In the genomic region with DNA sequence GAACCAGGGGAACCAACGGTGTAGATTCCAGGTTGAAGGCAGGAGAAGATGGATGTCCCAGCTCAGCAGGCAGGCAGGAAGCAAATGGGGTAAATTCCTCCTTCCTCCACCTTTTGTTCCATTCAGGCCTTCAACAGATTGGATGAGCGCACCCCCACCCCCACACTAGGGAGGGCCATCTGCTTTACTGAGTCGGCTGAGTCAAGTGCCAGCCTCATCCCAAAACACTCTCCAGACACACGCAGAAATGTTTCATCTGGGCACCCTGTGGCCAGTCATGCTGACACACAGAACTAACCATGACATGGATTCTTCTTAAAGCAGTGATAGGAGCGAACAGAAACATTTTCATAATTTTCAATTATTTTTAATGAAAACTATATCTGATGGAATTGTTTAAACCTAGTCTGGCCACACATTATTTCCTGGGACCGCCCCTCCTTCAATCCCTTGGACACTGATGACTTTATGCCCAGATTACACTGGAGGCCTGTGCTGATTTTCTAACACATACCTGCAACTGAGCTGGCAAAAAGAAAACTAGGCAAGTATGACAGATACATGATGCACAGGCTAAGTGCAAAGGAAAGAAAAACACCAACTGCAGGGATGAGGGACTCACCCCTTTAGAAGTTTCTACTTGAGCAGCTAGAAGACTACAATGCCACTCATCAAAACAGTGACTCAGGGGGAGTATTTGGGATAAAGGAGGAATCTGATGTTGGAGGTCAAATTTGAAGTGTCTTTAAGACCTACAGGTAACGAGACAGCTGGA, we compare ENCODE assay signal across 17 cellular contexts.
A peak's percentile ranks its signal among the peaks of the same experiment; 100 is the strongest.
DNase-seq lines count a peak whose midpoint lies in the region; ATAC-seq and TF ChIP-seq lines count a peak whose summit lies in the region.
"Had no signal": no experiment of that assay in that cellular context is flagged by ENCODE, and none has a peak within 500 bp of the region (broad histone marks: within the 10 kb centered on the region; RNA-seq: fewer than 3 reads in every experiment).

No MANE protein-coding gene starts in this region.

- H3K4me3 ChIP-seq in GM23338: no peak overlapping the region
- H3K4me3 ChIP-seq in fibroblast of lung (replicated peaks in 1 of 4; ENCODE audit: control extremely low read depth in 1 of 4, insufficient read depth in 1 of 4, low read depth in 3 of 4, low read length in 4 of 4): no peak overlapping the region
- H3K4me3 ChIP-seq in smooth muscle cell: no peak overlapping the region
- no peak overlapping the region for H3K4me3 ChIP-seq in esophagus squamous epithelium
- H3K4me3 ChIP-seq: breast epithelium had no signal

- H3K27ac Mint-ChIP-seq in GM23338: 0 out of 2 replicates have a peak overlapping the region, but pooled peaks have one; percentile 21
- H3K27ac Mint-ChIP-seq in activated naive CD4-positive, alpha-beta T cell treated with anti-CD3 and anti-CD28 coated beads, Interleukin-2, amount 50 U/mL, for 72 hours: peak overlapping the region in 1 of 2 donors; percentile 47
- H3K27ac Mint-ChIP-seq: activated B cell treated with CpG ODN at 0.5 μM for 24 hours; activated naive CD4-positive, alpha-beta T cell treated with anti-CD3 and anti-CD28 coated beads for 36 hours; CD8-positive, alpha-beta memory T cell; stimulated activated memory B cell treated with anti-CD40 and anti-IgM and Interleukin-4, amounts not matched to agents 10 μg/mL and 1 μg/mL and 100 μg/mL, for 72 hours had no signal

- no peaks in the 10 kb centered on the region for H3K36me3 ChIP-seq in GM23338 (ENCODE audit: insufficient read depth)
- no peaks in the 10 kb centered on the region for H3K36me3 ChIP-seq in fibroblast of lung (ENCODE audit: control insufficient read depth, insufficient read depth, low read length)
- no peaks in the 10 kb centered on the region for H3K36me3 ChIP-seq in smooth muscle cell (ENCODE audit: low read depth)
- peaks cover 0 to 15% (median 0%) of the 10 kb centered on the region in 3 donors for H3K36me3 ChIP-seq in esophagus squamous epithelium
- H3K36me3 ChIP-seq: breast epithelium had no signal

- no peak overlapping the region for H3K4me3 Mint-ChIP-seq in GM23338
- H3K4me3 Mint-ChIP-seq: activated B cell treated with CpG ODN at 0.5 μM for 24 hours; activated naive CD4-positive, alpha-beta T cell treated with anti-CD3 and anti-CD28 coated beads for 36 hours; CD8-positive, alpha-beta memory T cell; naive thymus-derived CD8-positive, alpha-beta T cell; stimulated activated memory B cell treated with anti-CD40 and anti-IgM and Interleukin-4, amounts not matched to agents 10 μg/mL and 1 μg/mL and 100 μg/mL, for 72 hours had no signal

- H3K27ac ChIP-seq in GM23338 (ENCODE audit: low read depth) (no peak overlapping the region), fibroblast of lung (ENCODE audit: insufficient read depth, low read length) (peak overlapping the region; percentile 31), smooth muscle cell (ENCODE audit: low read depth) (peak overlapping the region; percentile 80), esophagus squamous epithelium (peak overlapping the region in 2 of 4 donors; percentile 39 to 61)
- H3K27ac ChIP-seq: breast epithelium, HL-60 had no signal

- H2AFZ ChIP-seq in GM23338 (no peak overlapping the region; the same call in 1 of the 2 replicates), fibroblast of lung (ENCODE audit: low read length) (no peak overlapping the region), smooth muscle cell (ENCODE audit: low read depth) (no peak overlapping the region)

- no peaks in the 10 kb centered on the region for H4K20me1 ChIP-seq in GM23338 (replicated peaks; ENCODE audit: insufficient read depth)
- H4K20me1 ChIP-seq in fibroblast of lung (ENCODE audit: control insufficient read depth, extremely low read depth, insufficient read depth, low read length): no peaks in the 10 kb centered on the region
- H4K20me1 ChIP-seq in smooth muscle cell (ENCODE audit: low read depth): no peaks in the 10 kb centered on the region

- peaks cover 7% of the 10 kb centered on the region; the same call in 1 of the 2 replicates for H3K4me1 ChIP-seq in GM23338 (ENCODE audit: insufficient read depth)
- peaks cover 12% of the 10 kb centered on the region for H3K4me1 ChIP-seq in fibroblast of lung (ENCODE audit: control insufficient read depth, extremely low read depth, insufficient read depth, low read length)
- H3K4me1 ChIP-seq in smooth muscle cell (ENCODE audit: low read depth): peaks cover 12% of the 10 kb centered on the region
- H3K4me1 ChIP-seq in esophagus squamous epithelium: peaks cover 2 to 32% (median 5%) of the 10 kb centered on the region in 3 donors
- H3K4me1 ChIP-seq: breast epithelium had no signal

- ATAC-seq in GM23338: no peak
- ATAC-seq in activated naive CD4-positive, alpha-beta T cell treated with anti-CD3 and anti-CD28 coated beads, Interleukin-2, amount 50 U/mL, for 72 hours: no peak
- ATAC-seq: left lobe of liver; naive thymus-derived CD8-positive, alpha-beta T cell; stimulated activated memory B cell treated with anti-CD40 and anti-IgM and Interleukin-4, amounts not matched to agents 10 μg/mL and 1 μg/mL and 100 μg/mL, for 72 hours had no signal

- no peak for TF ChIP-seq POLR2A in esophagus squamous epithelium (IDR thresholded peaks at IDR 0.05)

- H3K27me3 ChIP-seq in GM23338 (ENCODE audit: insufficient read depth): no peaks in the 10 kb centered on the region
- no peaks in the 10 kb centered on the region for H3K27me3 ChIP-seq in fibroblast of lung (ENCODE audit: control insufficient read depth, insufficient read depth, low read length)
- H3K27me3 ChIP-seq in smooth muscle cell (ENCODE audit: low read depth): no peaks in the 10 kb centered on the region
- no peaks in the 10 kb centered on the region for H3K27me3 ChIP-seq in esophagus squamous epithelium
- H3K27me3 ChIP-seq: breast epithelium had no signal

- TF ChIP-seq CTCF in GM23338 (conservative IDR thresholded peaks at IDR 0.05; ENCODE audit: low read depth in 2 of 2) (no peak), fibroblast of lung (conservative IDR thresholded peaks at IDR 0.05 in 1 of 2, IDR thresholded peaks at IDR 0.05 in 1 of 2; ENCODE audit: low read depth in 1 of 2, low read length in 2 of 2) (no peak), smooth muscle cell (IDR thresholded peaks at IDR 0.05; ENCODE audit: borderline replicate concordance, insufficient read depth, poor library complexity, severe bottlenecking) (no peak), esophagus squamous epithelium (IDR thresholded peaks at IDR 0.05) (no peak)

- intact Hi-C loops in esophagus squamous epithelium (cut with DNase I): no loop called here

- H3K4me2 ChIP-seq in GM23338: no peak overlapping the region
- no peak overlapping the region for H3K4me2 ChIP-seq in fibroblast of lung (ENCODE audit: extremely low read depth, insufficient read depth, low read length)
- peak overlapping the region; percentile 71 for H3K4me2 ChIP-seq in smooth muscle cell

- H3K79me2 ChIP-seq in GM23338 (replicated peaks; ENCODE audit: insufficient read depth): no peaks in the 10 kb centered on the region
- H3K79me2 ChIP-seq in fibroblast of lung (ENCODE audit: control insufficient read depth, insufficient read depth, low read length): no peaks in the 10 kb centered on the region
- H3K79me2 ChIP-seq in smooth muscle cell (ENCODE audit: low read depth): no peaks in the 10 kb centered on the region

- H3K9me3 Mint-ChIP-seq in GM23338: no peaks in the 10 kb centered on the region; the same call in 2 of the 3 replicates
- no peaks in the 10 kb centered on the region for H3K9me3 Mint-ChIP-seq in activated naive CD4-positive, alpha-beta T cell treated with anti-CD3 and anti-CD28 coated beads, Interleukin-2, amount 50 U/mL, for 72 hours
- H3K9me3 Mint-ChIP-seq: activated naive CD4-positive, alpha-beta T cell treated with anti-CD3 and anti-CD28 coated beads for 36 hours; CD8-positive, alpha-beta memory T cell; naive thymus-derived CD8-positive, alpha-beta T cell had no signal

- 53% methylated on average over 7 of the region's 7 CpGs for WGBS in smooth muscle cell (ENCODE audit: low lambda C conversion rate)
- WGBS in esophagus squamous epithelium, 2 donors: 87 to 93% methylated on average over 7 of the region's 7 CpGs

- no peak overlapping the region for H3K9ac ChIP-seq in fibroblast of lung (ENCODE audit: insufficient read depth, low read length)
- no peak overlapping the region for H3K9ac ChIP-seq in smooth muscle cell (ENCODE audit: low read depth)

- H3F3A ChIP-seq in GM23338 (replicated peaks; ENCODE audit: low read depth): no peaks in the 10 kb centered on the region
- H3F3A ChIP-seq in smooth muscle cell (ENCODE audit: low read depth): peaks cover 17% of the 10 kb centered on the region

- DNase-seq in GM23338 (ENCODE audit: low spot score) (peak; percentile 21), NCI-H82 treated with DMSO at 0.1 percent for 48 hours (lab: John Stamatoyannopoulos, UW; ENCODE audit: unreplicated experiment) (peak; percentile 41), fibroblast of lung (ENCODE audit: low read depth in 2 of 2) (peak in 1 of 2 donors; percentile 49), smooth muscle cell (lab: John Stamatoyannopoulos, UW; ENCODE audit: unreplicated experiment) (no peak), esophagus squamous epithelium (lab: John Stamatoyannopoulos, UW) (no peak)
- DNase-seq in activated naive CD4-positive, alpha-beta T cell treated with anti-CD3 and anti-CD28 coated beads, Interleukin-2, amount 50 U/mL, for 72 hours (ENCODE audit: low spot score in 2 of 2): no peak
- DNase-seq in activated T-cell treated with anti-CD3 and anti-CD28 coated beads, Interleukin-2, amount 50 U/mL, for 1 hour: no peak
- DNase-seq: activated B cell treated with CpG ODN at 0.5 μM for 24 hours; activated naive CD4-positive, alpha-beta T cell treated with anti-CD3 and anti-CD28 coated beads for 36 hours; CD8-positive, alpha-beta memory T cell; Kasumi-1; naive thymus-derived CD8-positive, alpha-beta T cell; NCI-H2081 had no signal

- H3K9me2 ChIP-seq in GM23338 (ENCODE audit: insufficient read depth): no peaks in the 10 kb centered on the region; the same call in 1 of the 2 replicates

- peaks cover 1% of the 10 kb centered on the region for H3K27me3 Mint-ChIP-seq in GM23338 (ENCODE audit: insufficient read depth, low read depth, poor library complexity)
- H3K27me3 Mint-ChIP-seq: activated B cell treated with CpG ODN at 0.5 μM for 24 hours; CD8-positive, alpha-beta memory T cell; naive thymus-derived CD8-positive, alpha-beta T cell; stimulated activated memory B cell treated with anti-CD40 and anti-IgM and Interleukin-4, amounts not matched to agents 10 μg/mL and 1 μg/mL and 100 μg/mL, for 72 hours had no signal

- peaks cover 17% of the 10 kb centered on the region for H3K4me1 Mint-ChIP-seq in GM23338
- H3K4me1 Mint-ChIP-seq: activated B cell treated with CpG ODN at 0.5 μM for 24 hours; CD8-positive, alpha-beta memory T cell; stimulated activated memory B cell treated with anti-CD40 and anti-IgM and Interleukin-4, amounts not matched to agents 10 μg/mL and 1 μg/mL and 100 μg/mL, for 72 hours had no signal

- H3K9me3 ChIP-seq in fibroblast of lung (ENCODE audit: control insufficient read depth, insufficient read depth, low read depth, low read length): no peaks in the 10 kb centered on the region
- no peaks in the 10 kb centered on the region for H3K9me3 ChIP-seq in smooth muscle cell (replicated peaks; ENCODE audit: low read depth)
- H3K9me3 ChIP-seq in esophagus squamous epithelium: no peaks in the 10 kb centered on the region
- H3K9me3 ChIP-seq: breast epithelium had no signal

- H3K36me3 Mint-ChIP-seq in GM23338 (ENCODE audit: low read depth): no peaks in the 10 kb centered on the region; the same call in 2 of the 3 replicates
- no peaks in the 10 kb centered on the region for H3K36me3 Mint-ChIP-seq in activated naive CD4-positive, alpha-beta T cell treated with anti-CD3 and anti-CD28 coated beads, Interleukin-2, amount 50 U/mL, for 72 hours

Comparison
In these comparisons a context has a peak if more than half of its experiments do, and no peak if none do; other contexts are left out.
1. DNase-seq: peak in GM23338 (single experiment) and NCI-H82 treated with DMSO at 0.1 percent for 48 hours (single experiment); none in smooth muscle cell (single experiment), activated naive CD4-positive, alpha-beta T cell treated with anti-CD3 and anti-CD28 coated beads, Interleukin-2, amount 50 U/mL, for 72 hours (0 of 2), activated T-cell treated with anti-CD3 and anti-CD28 coated beads, Interleukin-2, amount 50 U/mL, for 1 hour (single experiment) and esophagus squamous epithelium (single experiment).